ENCODE assay signal across 8 cellular contexts in genomic region chr12:48681738-48682532, GRCh38. TPM values are rescaled to one million over a fixed set of nuclear protein-coding genes. Genes with fewer than 3 reads are reported as not detected.
A peak's percentile ranks its signal among the peaks of the same experiment; 100 is the strongest.
DNase-seq lines count a peak whose midpoint lies in the region; ATAC-seq and TF ChIP-seq lines count a peak whose summit lies in the region.

KANSL2 (minus strand) TSS chr12:48682238; CDS start chr12:48681632, 606 bp downstream.

- peaks cover 0 to 22% (median 4%) of the 10 kb centered on the region in 3 donors for H3K36me3 Mint-ChIP-seq in immature natural killer cell

- H3K27ac Mint-ChIP-seq in immature natural killer cell: peak within 1 kb of the TSS; percentile 95 to 98 (median 98)

- peak in 2 of 11 experiments; percentile 14 to 30 for TF ChIP-seq CTCF in spleen (IDR thresholded peaks at IDR 0.05 in 8 of 11, conservative IDR thresholded peaks at IDR 0.05 in 3 of 11)

- peak within 1 kb of the TSS; percentile 93 to 98 (median 98) for H3K4me3 Mint-ChIP-seq in immature natural killer cell

- H3K4me1 Mint-ChIP-seq in immature natural killer cell: peaks cover 49 to 53% of the 10 kb centered on the region in 2 donors

- H3K4me3 ChIP-seq in spleen: peak within 1 kb of the TSS; percentile 72 to 98 (median 87)

- peaks cover 3 to 14% (median 5%) of the 10 kb centered on the region in 3 donors for H3K27me3 Mint-ChIP-seq in immature natural killer cell (ENCODE audit: low read depth in 3 of 3)

- no peaks in the 10 kb centered on the region for H3K9me3 Mint-ChIP-seq in immature natural killer cell

- H3K27me3 ChIP-seq in spleen (replicated peaks in 1 of 7): no peaks in the 10 kb centered on the region

- peaks cover 0 to 38% (median 23%) of the 10 kb centered on the region in 6 donors for H3K36me3 ChIP-seq in spleen

- no peaks in the 10 kb centered on the region for H3K9me3 ChIP-seq in spleen

- intact Hi-C loops in spleen (cut with DNase I; ENCODE audit: low total_unique reads): loop anchor here (2.0 kb wide), 1 partner anchor 33 kb away; no protein-coding TSS in a partner anchor

- peak; percentile 98 for DNase-seq in AG08396 (ENCODE audit: low spot score)
- DNase-seq in NCI-H345 treated with DMSO at 0.1 percent for 48 hours (lab: John Stamatoyannopoulos, UW; ENCODE audit: unreplicated experiment): peak; percentile 46
- DNase-seq in activated CD4-positive, CD25-positive, alpha-beta regulatory T cell (lab: John Stamatoyannopoulos, UW): peak; percentile 88 to 92 (median 92)
- DNase-seq in central memory CD4-positive, alpha-beta T cell: peak; percentile 97
- peak; percentile 95 to 96 (median 95) for DNase-seq in immature natural killer cell
- DNase-seq in spleen: peak; percentile 99

- peak within 1 kb of the TSS; percentile 93 to 98 (median 95) for H3K27ac ChIP-seq in spleen

- peaks cover 39 to 56% (median 52%) of the 10 kb centered on the region in 6 donors for H3K4me1 ChIP-seq in spleen

- ATAC-seq in GM19023 (IDR thresholded peaks at IDR 0.05; ENCODE audit: unreplicated experiment) (peak; percentile 99), HG03280 (IDR thresholded peaks at IDR 0.05; ENCODE audit: unreplicated experiment) (peak; percentile 96)

- TF ChIP-seq POLR2A in spleen (IDR thresholded peaks at IDR 0.05): peak; percentile 80 to 98 (median 93)

- 0 to 1% (median 0%) methylated on average over 46 to 63 of the region's 63 CpGs for WGBS in spleen, 5 donors

RNA-seq across cellular contexts. Expression of gene KANSL2, which starts in this region (rescaled TPM):
- polyA plus RNA-seq in immature natural killer cell (10 to 100 TPM; 36.7 to 51.4 (median 40.1) TPM), spleen (10 to 100 TPM; 38.3 to 48.4 (median 43.3) TPM)
- total RNA-seq in spleen: 10 to 100 TPM; 28.4 to 50.7 (median 31.6) TPM

Comparison
In these comparisons a context has a peak if more than half of its experiments do, and no peak if none do; other contexts are left out.
1. Peak in every context shown above with its lines: DNase-seq, ATAC-seq, H3K4me3 ChIP-seq and H3K27ac ChIP-seq.
2. DNase-seq: peak in every context shown above with its lines; median percentile 99 in spleen; 98 in AG08396; 97 in central memory CD4-positive, alpha-beta T cell; 95 in immature natural killer cell; 92 in activated CD4-positive, CD25-positive, alpha-beta regulatory T cell; 46 in NCI-H345 treated with DMSO at 0.1 percent for 48 hours.